11 cellular contexts compared by ENCODE assay signal in genomic region chr2:227374158-227374557, GRCh38. TPM values are rescaled to one million over a fixed set of nuclear protein-coding genes. Genes with fewer than 3 reads are reported as not detected.
DNase-seq lines count a peak whose midpoint lies in the region; TF ChIP-seq lines count a peak whose summit lies in the region.
"Had no signal": no experiment of that assay in that cellular context is flagged by ENCODE, and none has a peak within 500 bp of the region (broad histone marks: within the 10 kb centered on the region; RNA-seq: fewer than 3 reads in every experiment).

No MANE protein-coding gene starts in this region.

- DNase-seq in EH (ENCODE audit: low read depth) (peak; percentile 58), non-pigmented ciliary epithelial cell (ENCODE audit: low read depth) (peak; percentile 27), occipital lobe (lab: John Stamatoyannopoulos, UW) (no peak), HEK293T (ENCODE audit: extremely low spot score) (no peak), glutamatergic neuron (no peak)
- DNase-seq in activated T-cell treated with anti-CD3 and anti-CD28 coated beads, Interleukin-2, amount 50 U/mL, for 24 hours = peak; percentile 46
- no peak for DNase-seq in CD8-positive, alpha-beta memory T cell
- DNase-seq: activated CD4-positive, CD25-positive, alpha-beta regulatory T cell treated with anti-CD3 and anti-CD28 coated beads, Interleukin-2, amount 50 U/mL, for 72 hours; DMS79 had no signal

- H3K4me3 ChIP-seq in CD8-positive, alpha-beta memory T cell (ENCODE audit: low read length) = no peak overlapping the region

- peaks cover 29% of the 10 kb centered on the region for H3K4me1 Mint-ChIP-seq in activated T-cell treated with anti-CD3 and anti-CD28 coated beads, Interleukin-2, amount 50 U/mL, for 24 hours (ENCODE audit: low read depth)
- peaks cover 3 to 7% (median 6%) of the 10 kb centered on the region in 3 donors for H3K4me1 Mint-ChIP-seq in CD8-positive, alpha-beta memory T cell
- peaks cover 19% of the 10 kb centered on the region for H3K4me1 Mint-ChIP-seq in glutamatergic neuron (ENCODE audit: low read depth, unreplicated experiment)

- peak overlapping the region; percentile 21 for H3K27ac ChIP-seq in KOPT-K1 (ENCODE audit: low read depth, low read length, poor library complexity, severe bottlenecking)
- no peak overlapping the region for H3K27ac ChIP-seq in CD8-positive, alpha-beta memory T cell (ENCODE audit: low read depth, low read length)

- peaks cover 6% of the 10 kb centered on the region for H3K27me3 Mint-ChIP-seq in activated T-cell treated with anti-CD3 and anti-CD28 coated beads, Interleukin-2, amount 50 U/mL, for 24 hours
- H3K27me3 Mint-ChIP-seq in CD8-positive, alpha-beta memory T cell = peaks cover 5 to 39% of the 10 kb centered on the region in 2 donors
- H3K27me3 Mint-ChIP-seq in glutamatergic neuron (ENCODE audit: unreplicated experiment) = no peaks in the 10 kb centered on the region

- no peak overlapping the region for H3K4me3 Mint-ChIP-seq in activated T-cell treated with anti-CD3 and anti-CD28 coated beads, Interleukin-2, amount 50 U/mL, for 24 hours
- H3K4me3 Mint-ChIP-seq in CD8-positive, alpha-beta memory T cell = no peak overlapping the region
- H3K4me3 Mint-ChIP-seq in glutamatergic neuron (ENCODE audit: unreplicated experiment) = no peak overlapping the region
- H3K4me3 Mint-ChIP-seq: neural crest cell had no signal

- POLR2A ChIA-PET in HEK293T (lab: Yijun Ruan, JAX) = no interaction called here
- POLR2A ChIA-PET in CD8-positive, alpha-beta memory T cell (lab: Charles Lee) = no interaction called here

- CTCF ChIA-PET in HEK293T (lab: Yijun Ruan, JAX) = no interaction called here
- CTCF ChIA-PET in CD8-positive, alpha-beta memory T cell (lab: Charles Lee) = no interaction called here

- no peaks in the 10 kb centered on the region for H3K9me3 Mint-ChIP-seq in activated T-cell treated with anti-CD3 and anti-CD28 coated beads, Interleukin-2, amount 50 U/mL, for 24 hours
- no peaks in the 10 kb centered on the region for H3K9me3 Mint-ChIP-seq in CD8-positive, alpha-beta memory T cell
- no peaks in the 10 kb centered on the region for H3K9me3 Mint-ChIP-seq in glutamatergic neuron (ENCODE audit: unreplicated experiment)
- H3K9me3 Mint-ChIP-seq: neural crest cell had no signal

- no peaks in the 10 kb centered on the region for H3K9me3 ChIP-seq in KOPT-K1 (ENCODE audit: insufficient read depth, low read length, poor library complexity, severe bottlenecking)
- H3K9me3 ChIP-seq in CD8-positive, alpha-beta memory T cell (ENCODE audit: low read length) = no peaks in the 10 kb centered on the region

- peak overlapping the region; percentile 73 for H3K27ac Mint-ChIP-seq in activated T-cell treated with anti-CD3 and anti-CD28 coated beads, Interleukin-2, amount 50 U/mL, for 24 hours
- H3K27ac Mint-ChIP-seq in CD8-positive, alpha-beta memory T cell = no peak overlapping the region
- no peak overlapping the region for H3K27ac Mint-ChIP-seq in glutamatergic neuron (ENCODE audit: unreplicated experiment)

- no peak for TF ChIP-seq CTCF in glutamatergic neuron (IDR thresholded peaks at IDR 0.05; ENCODE audit: partially characterized antibody, unreplicated experiment)

- no peaks in the 10 kb centered on the region for H3K27me3 ChIP-seq in CD8-positive, alpha-beta memory T cell (ENCODE audit: insufficient read depth, low read length, poor library complexity, severe bottlenecking)

- H3K4me1 ChIP-seq in CD8-positive, alpha-beta memory T cell (ENCODE audit: insufficient read depth, low read length) = no peaks in the 10 kb centered on the region

- no peaks in the 10 kb centered on the region for H3K36me3 Mint-ChIP-seq in activated T-cell treated with anti-CD3 and anti-CD28 coated beads, Interleukin-2, amount 50 U/mL, for 24 hours (ENCODE audit: low read depth)
- H3K36me3 Mint-ChIP-seq in CD8-positive, alpha-beta memory T cell = no peaks in the 10 kb centered on the region
- no peaks in the 10 kb centered on the region for H3K36me3 Mint-ChIP-seq in glutamatergic neuron (ENCODE audit: unreplicated experiment)

- no peaks in the 10 kb centered on the region for H3K36me3 ChIP-seq in KOPT-K1 (ENCODE audit: insufficient read depth, low read length)
- no peaks in the 10 kb centered on the region for H3K36me3 ChIP-seq in CD8-positive, alpha-beta memory T cell (ENCODE audit: insufficient read depth, low read length)

TF ChIP-seq in HEK293T, 16 proteins besides CTCF, POLR2A, EP300 and RAD21:
- TF ChIP-seq L3MBTL2 (conservative IDR thresholded peaks at IDR 0.05) = no peak
- no peak for TF ChIP-seq SUZ12 (IDR thresholded peaks at IDR 0.05)
- TF ChIP-seq LEF1 (IDR thresholded peaks at IDR 0.05; ENCODE audit: borderline replicate concordance) = no peak
- TF ChIP-seq FOXM1 (IDR thresholded peaks at IDR 0.05; ENCODE audit: borderline replicate concordance) = no peak
- no peak for TF ChIP-seq SP1 (IDR thresholded peaks at IDR 0.05)
- no peak for TF ChIP-seq ELF4 (IDR thresholded peaks at IDR 0.05)
- no peak for TF ChIP-seq HDGF (IDR thresholded peaks at IDR 0.05; ENCODE audit: borderline replicate concordance)
- no peak for TF ChIP-seq NFRKB (IDR thresholded peaks at IDR 0.05)
- no peak for TF ChIP-seq ZNF384 (IDR thresholded peaks at IDR 0.05)
- no peak for TF ChIP-seq TARDBP (IDR thresholded peaks at IDR 0.05)
- TF ChIP-seq PKNOX1 (IDR thresholded peaks at IDR 0.05) = no peak
- TF ChIP-seq FOXK2 (IDR thresholded peaks at IDR 0.05) = no peak
- no peak for TF ChIP-seq ARNT (IDR thresholded peaks at IDR 0.05)
- TF ChIP-seq BHLHE40 (IDR thresholded peaks at IDR 0.05; ENCODE audit: borderline replicate concordance) = no peak
- no peak for TF ChIP-seq CTBP1 (IDR thresholded peaks at IDR 0.05; ENCODE audit: borderline replicate concordance)
- TF ChIP-seq FOXA1 (IDR thresholded peaks at IDR 0.05) = no peak

RNA-seq across cellular contexts. Expression of gene TM4SF20, which starts 4.9 kb away (rescaled TPM):
- total RNA-seq in occipital lobe = not detected
- total RNA-seq in CD8-positive, alpha-beta memory T cell = not detected
- polyA plus RNA-seq in CD8-positive, alpha-beta memory T cell = not detected
- not detected for total RNA-seq in glutamatergic neuron (ENCODE audit: unreplicated experiment)
- total RNA-seq: neural crest cell had no signal

RNA-seq across cellular contexts. Expression of gene SCYGR1, which starts 13.6 kb away (rescaled TPM):
- total RNA-seq in occipital lobe = not detected
- not detected for total RNA-seq in CD8-positive, alpha-beta memory T cell
- not detected for polyA plus RNA-seq in CD8-positive, alpha-beta memory T cell
- total RNA-seq in glutamatergic neuron (ENCODE audit: unreplicated experiment) = not detected
- total RNA-seq: neural crest cell had no signal

RNA-seq across cellular contexts. Expression of gene MFF, which starts 49.1 kb away (rescaled TPM):
- total RNA-seq in occipital lobe = 127 TPM
- total RNA-seq in CD8-positive, alpha-beta memory T cell = 10 to 100 TPM; 64.6 to 67.0 TPM
- 132 TPM for polyA plus RNA-seq in CD8-positive, alpha-beta memory T cell
- total RNA-seq in glutamatergic neuron (ENCODE audit: unreplicated experiment) = 108 TPM

Comparison
In these comparisons a context has a peak if more than half of its experiments do, and no peak if none do; other contexts are left out.
1. DNase-seq: peak in EH (single experiment), activated T-cell treated with anti-CD3 and anti-CD28 coated beads, Interleukin-2, amount 50 U/mL, for 24 hours (single experiment) and non-pigmented ciliary epithelial cell (single experiment); none in occipital lobe (single experiment), HEK293T (single experiment), CD8-positive, alpha-beta memory T cell (0 of 5) and glutamatergic neuron (single experiment).